12 cellular contexts compared by ENCODE assay signal in the genomic region with DNA sequence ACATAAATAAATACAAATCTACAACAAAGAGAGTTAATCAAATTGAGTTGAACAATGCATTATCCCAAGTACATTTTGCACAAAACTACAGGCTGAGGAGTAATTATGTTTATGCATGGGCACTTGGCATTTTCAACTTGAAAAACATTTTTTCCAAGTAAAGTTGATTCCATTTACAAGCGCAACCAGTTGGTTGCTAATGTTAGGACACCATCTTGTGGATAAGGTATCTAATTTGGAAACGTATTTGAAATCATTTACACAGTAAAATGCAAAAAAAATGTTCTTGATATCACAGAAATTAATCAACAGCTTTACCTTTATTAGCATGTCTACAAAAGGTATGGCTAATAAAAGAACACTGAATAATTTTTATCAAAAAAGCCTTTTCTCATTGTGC. TPM values are rescaled to one million over a fixed set of nuclear protein-coding genes. Genes with fewer than 3 reads are reported as not detected.
A peak's percentile ranks its signal among the peaks of the same experiment; 100 is the strongest.
DNase-seq lines count a peak whose midpoint lies in the region; ATAC-seq and TF ChIP-seq lines count a peak whose summit lies in the region.
"Had no signal": no experiment of that assay in that cellular context is flagged by ENCODE, and none has a peak within 500 bp of the region (broad histone marks: within the 10 kb centered on the region; RNA-seq: fewer than 3 reads in every experiment).

No MANE protein-coding gene starts in this region.

- no peak overlapping the region for H2BK12ac ChIP-seq in H9 (ENCODE audit: insufficient read length, low read depth, low read length)

- no peaks in the 10 kb centered on the region for H3K36me3 ChIP-seq in SK-N-MC (ENCODE audit: insufficient read depth, low read length)

- no peak overlapping the region for H3T11ph ChIP-seq in H9 (ENCODE audit: low read length)

- DNase-seq in ACHN: peak; percentile 12
- DNase-seq in H9: no peak
- peak; percentile 6 for DNase-seq in SK-N-MC (ENCODE audit: low read depth, low spot score)
- peak; percentile 17 for DNase-seq in fibroblast of pulmonary artery (ENCODE audit: low read depth)
- no peak for DNase-seq in germinal center (ENCODE audit: low spot score)
- DNase-seq in stimulated activated naive B cell treated with anti-CD40 and anti-IgM and Interleukin-4, amounts not matched to agents 10 μg/mL and 1 μg/mL and 100 μg/mL, for 72 hours: no peak
- DNase-seq in amygdala (lab: John Stamatoyannopoulos, UW): no peak
- DNase-seq: body of pancreas, NCI-H1930 had no signal

- H3K23ac ChIP-seq in H9 (ENCODE audit: insufficient read length, low read depth, low read length): no peak overlapping the region

- no peaks in the 10 kb centered on the region; a peak in 1 of 4 replicates for H3K4me1 Mint-ChIP-seq in H9
- H3K4me1 Mint-ChIP-seq in stimulated activated naive B cell treated with anti-CD40 and anti-IgM and Interleukin-4, amounts not matched to agents 10 μg/mL and 1 μg/mL and 100 μg/mL, for 72 hours: no peaks in the 10 kb centered on the region
- H3K4me1 Mint-ChIP-seq: mesothelial cell of epicardium had no signal

- no peak overlapping the region for H2AFZ ChIP-seq in H9 (ENCODE audit: low read length)

- no peak overlapping the region for H3K4ac ChIP-seq in H9 (ENCODE audit: low read depth, low read length)

- H4K5ac ChIP-seq in H9 (ENCODE audit: insufficient read length, low read depth, low read length): no peak overlapping the region

- no peak overlapping the region for H3K18ac ChIP-seq in H9 (ENCODE audit: insufficient read length, low read depth, low read length)

- H4K8ac ChIP-seq in H9 (replicated peaks; ENCODE audit: insufficient read length, low read depth, low read length): no peak overlapping the region

- no peaks in the 10 kb centered on the region for H4K20me1 ChIP-seq in H9 (ENCODE audit: control insufficient read depth, insufficient read depth, insufficient read length)

- no peak overlapping the region for H3K4me3 Mint-ChIP-seq in H9
- no peak overlapping the region for H3K4me3 Mint-ChIP-seq in stimulated activated naive B cell treated with anti-CD40 and anti-IgM and Interleukin-4, amounts not matched to agents 10 μg/mL and 1 μg/mL and 100 μg/mL, for 72 hours
- H3K4me3 Mint-ChIP-seq: mesothelial cell of epicardium had no signal

- H3K9ac ChIP-seq in H9 (ENCODE audit: extremely low read depth, insufficient read length, low read length): no peak overlapping the region
- no peak overlapping the region for H3K9ac ChIP-seq in SK-N-MC (ENCODE audit: insufficient read length)

- H3K23me2 ChIP-seq in H9 (ENCODE audit: insufficient read length, low read depth, low read length, poor library complexity, severe bottlenecking): no peaks in the 10 kb centered on the region

- H3K4me1 ChIP-seq in H9 (ENCODE audit: insufficient read depth, low read length): no peaks in the 10 kb centered on the region
- H3K4me1 ChIP-seq: body of pancreas had no signal

- H2BK5ac ChIP-seq in H9 (ENCODE audit: insufficient read length, low read length): no peak overlapping the region

- H3K27me3 Mint-ChIP-seq in H9 (ENCODE audit: low read depth): no peaks in the 10 kb centered on the region; the same call in 1 of the 2 replicates
- no peaks in the 10 kb centered on the region for H3K27me3 Mint-ChIP-seq in stimulated activated naive B cell treated with anti-CD40 and anti-IgM and Interleukin-4, amounts not matched to agents 10 μg/mL and 1 μg/mL and 100 μg/mL, for 72 hours

- H3K4me2 ChIP-seq in H9 (ENCODE audit: insufficient read depth, insufficient read length, low read length): no peak overlapping the region

- no peak overlapping the region for H2BK20ac ChIP-seq in H9 (ENCODE audit: low read depth, low read length, poor library complexity, severe bottlenecking)

- no peaks in the 10 kb centered on the region for H3K27me3 ChIP-seq in H9 (ENCODE audit: insufficient read depth, low read length)
- H3K27me3 ChIP-seq: body of pancreas had no signal

- no peaks in the 10 kb centered on the region for H3K79me2 ChIP-seq in H9 (ENCODE audit: insufficient read depth, low read length)

- no peak overlapping the region for H3K14ac ChIP-seq in H9 (ENCODE audit: insufficient read depth, low read length)

- H4K91ac ChIP-seq in H9 (ENCODE audit: insufficient read length, low read depth, low read length): no peak overlapping the region

- no peak overlapping the region for H3K27ac Mint-ChIP-seq in H9
- no peak overlapping the region for H3K27ac Mint-ChIP-seq in stimulated activated naive B cell treated with anti-CD40 and anti-IgM and Interleukin-4, amounts not matched to agents 10 μg/mL and 1 μg/mL and 100 μg/mL, for 72 hours
- H3K27ac Mint-ChIP-seq: mesothelial cell of epicardium had no signal

- WGBS in H9 (ENCODE audit: extremely low coverage, insufficient read length, low lambda C conversion rate): no CpG with 5 or more reads among the region's 2 CpGs

- no peaks in the 10 kb centered on the region for H3K9me3 ChIP-seq in H9 (ENCODE audit: control insufficient read depth, low read depth, low read length)
- no peaks in the 10 kb centered on the region for H3K9me3 ChIP-seq in SK-N-MC (ENCODE audit: low read depth, low read length)
- H3K9me3 ChIP-seq: body of pancreas had no signal

- peak; percentile 52; the same call in 2 of the 3 replicates for TF ChIP-seq CTCF in H9 (conservative IDR thresholded peaks at IDR 0.05)
- no peak for TF ChIP-seq CTCF in fibroblast of pulmonary artery (IDR thresholded peaks at IDR 0.05; ENCODE audit: low read length, missing control alignments)

- H2BK120ac ChIP-seq in H9 (ENCODE audit: low read depth, low read length, poor library complexity, severe bottlenecking): no peak overlapping the region

- no peak overlapping the region for H2BK15ac ChIP-seq in H9 (ENCODE audit: low read depth, low read length)

- H3K36me3 Mint-ChIP-seq in H9 (ENCODE audit: insufficient read depth in 1 of 3, low read depth in 3 of 3): no peaks in the 10 kb centered on the region
- H3K36me3 Mint-ChIP-seq in stimulated activated naive B cell treated with anti-CD40 and anti-IgM and Interleukin-4, amounts not matched to agents 10 μg/mL and 1 μg/mL and 100 μg/mL, for 72 hours: no peaks in the 10 kb centered on the region
- H3K36me3 Mint-ChIP-seq: mesothelial cell of epicardium had no signal

- no peaks in the 10 kb centered on the region for H3K9me3 Mint-ChIP-seq in H9
- no peaks in the 10 kb centered on the region for H3K9me3 Mint-ChIP-seq in stimulated activated naive B cell treated with anti-CD40 and anti-IgM and Interleukin-4, amounts not matched to agents 10 μg/mL and 1 μg/mL and 100 μg/mL, for 72 hours

- H3K4me3 ChIP-seq in SK-N-MC (no peak overlapping the region), fibroblast of pulmonary artery (replicated peaks; ENCODE audit: low read depth, low read length) (no peak overlapping the region)
- H3K4me3 ChIP-seq: body of pancreas had no signal

- in situ Hi-C loops in ACHN (cut with HindIII; ENCODE audit: low pct_ligation_motif_present, low pct_unique_long_range_greater_than_20kb, low sequenced_read_pairs): no loop called here

- no peak overlapping the region for H3K56ac ChIP-seq in H9 (ENCODE audit: insufficient read length, low read depth, low read length)

- ATAC-seq in HG03196 (IDR thresholded peaks at IDR 0.05; ENCODE audit: unreplicated experiment): no peak
- ATAC-seq in stimulated activated naive B cell treated with anti-CD40 and anti-IgM and Interleukin-4, amounts not matched to agents 10 μg/mL and 1 μg/mL and 100 μg/mL, for 72 hours (replicated peaks): no peak
- ATAC-seq: body of pancreas had no signal

- H2AK5ac ChIP-seq in H9 (ENCODE audit: insufficient read length, low read length): no peak overlapping the region

- no peak overlapping the region for H3K27ac ChIP-seq in H9 (ENCODE audit: insufficient read length, low read depth, low read length)
- H3K27ac ChIP-seq in SK-N-MC: no peak overlapping the region
- H3K27ac ChIP-seq: body of pancreas had no signal

- H3K79me1 ChIP-seq in H9 (ENCODE audit: insufficient read depth, low read depth, low read length, poor library complexity, severe bottlenecking): no peaks in the 10 kb centered on the region

RNA-seq across cellular contexts. Expression of a gene that starts 18.8 kb away (rescaled TPM):
- not detected in 2 replicates for total RNA-seq in H9 (2021)
- total RNA-seq: body of pancreas, mesothelial cell of epicardium, skeletal muscle tissue had no signal

Comparison
In these comparisons a context has a peak if more than half of its experiments do, and no peak if none do; other contexts are left out.
1. DNase-seq: peak in ACHN (single experiment), SK-N-MC (single experiment) and fibroblast of pulmonary artery (single experiment); none in H9 (single experiment), germinal center (single experiment), stimulated activated naive B cell treated with anti-CD40 and anti-IgM and Interleukin-4, amounts not matched to agents 10 μg/mL and 1 μg/mL and 100 μg/mL, for 72 hours (single experiment) and amygdala (0 of 56).